9 cellular contexts compared by ENCODE assay signal in genomic region chr3:171088984-171089754, GRCh38.
DNase-seq lines count a peak whose midpoint lies in the region; ATAC-seq, FAIRE-seq and TF ChIP-seq lines count a peak whose summit lies in the region.
"Had no signal": no experiment of that assay in that cellular context is flagged by ENCODE, and none has a peak within 500 bp of the region (broad histone marks: within the 10 kb centered on the region; RNA-seq: fewer than 3 reads in every experiment).

No MANE protein-coding gene starts in this region.

- peak overlapping the region; percentile 75 for H3K27ac ChIP-seq in astrocyte (ENCODE audit: low read depth, low read length)
- no peak overlapping the region for H3K27ac ChIP-seq in naive thymus-derived CD4-positive, alpha-beta T cell (ENCODE audit: low read depth, low read length)

- no peak overlapping the region for H2AFZ ChIP-seq in astrocyte (ENCODE audit: low read depth, low read length)

- H3K9me3 ChIP-seq in astrocyte (ENCODE audit: insufficient read depth, low read depth, low read length) (no peaks in the 10 kb centered on the region), BE2C (no peaks in the 10 kb centered on the region)
- no peaks in the 10 kb centered on the region for H3K9me3 ChIP-seq in naive thymus-derived CD4-positive, alpha-beta T cell (ENCODE audit: control insufficient read depth in 2 of 3, low read length in 3 of 3)

- CTCF ChIA-PET in naive thymus-derived CD4-positive, alpha-beta T cell (lab: Charles Lee), result no interaction called here
- CTCF ChIA-PET in T-cell (lab: Charles Lee), result interaction anchor here in 1 of 2 donors (0.5 kb wide), 1 partner anchor 1518 kb away, joined by 3 read pairs; no protein-coding TSS in a partner anchor

- DNase-seq in AG08396 (ENCODE audit: low spot score) (peak; percentile 52), HS-5 (ENCODE audit: low read depth) (peak; percentile 91), astrocyte (ENCODE audit: low read depth) (peak; percentile 99), kidney tubule cell (ENCODE audit: low spot score) (peak; percentile 84), BE2C (no peak), T-cell (no peak)
- DNase-seq in naive thymus-derived CD4-positive, alpha-beta T cell, result no peak

- intact Hi-C loops in naive thymus-derived CD4-positive, alpha-beta T cell (cut with micrococcal nuclease), result no loop called here

- H3K9ac ChIP-seq in astrocyte (ENCODE audit: low read length), result peak overlapping the region; percentile 38

- H3K4me3 Mint-ChIP-seq in astrocyte (ENCODE audit: unreplicated experiment), result no peak overlapping the region
- no peak overlapping the region for H3K4me3 Mint-ChIP-seq in naive thymus-derived CD4-positive, alpha-beta T cell
- no peak overlapping the region for H3K4me3 Mint-ChIP-seq in T-cell

- no peak for TF ChIP-seq CTCF in astrocyte (IDR thresholded peaks at IDR 0.05; ENCODE audit: insufficient read depth, low read depth, low read length)
- TF ChIP-seq CTCF in BE2C (IDR thresholded peaks at IDR 0.05; ENCODE audit: low read depth, low read length), result no peak

- no peaks in the 10 kb centered on the region for H3K9me3 Mint-ChIP-seq in astrocyte (ENCODE audit: unreplicated experiment)
- no peaks in the 10 kb centered on the region for H3K9me3 Mint-ChIP-seq in naive thymus-derived CD4-positive, alpha-beta T cell
- H3K9me3 Mint-ChIP-seq in T-cell, result no peaks in the 10 kb centered on the region

- no peaks in the 10 kb centered on the region for H3K27me3 Mint-ChIP-seq in astrocyte (ENCODE audit: low read depth, unreplicated experiment)
- H3K27me3 Mint-ChIP-seq in naive thymus-derived CD4-positive, alpha-beta T cell, result no peaks in the 10 kb centered on the region
- H3K27me3 Mint-ChIP-seq in T-cell, result no peaks in the 10 kb centered on the region

- peak overlapping the region; percentile 21 for H3K4me3 ChIP-seq in astrocyte (ENCODE audit: insufficient read depth, low read depth, low read length)
- no peak overlapping the region for H3K4me3 ChIP-seq in BE2C (ENCODE audit: low read depth, low read length)
- H3K4me3 ChIP-seq in naive thymus-derived CD4-positive, alpha-beta T cell (ENCODE audit: low read length), result no peak overlapping the region

- H3K79me2 ChIP-seq in astrocyte (ENCODE audit: insufficient read depth, low read length), result no peaks in the 10 kb centered on the region

- H3K27ac Mint-ChIP-seq in astrocyte (ENCODE audit: unreplicated experiment), result peak overlapping the region; percentile 68
- peak overlapping the region in 3 of 9 donors; percentile 5 to 48 (median 19) for H3K27ac Mint-ChIP-seq in naive thymus-derived CD4-positive, alpha-beta T cell
- H3K27ac Mint-ChIP-seq in T-cell, result no peak overlapping the region

- no peaks in the 10 kb centered on the region for H4K20me1 ChIP-seq in astrocyte (ENCODE audit: insufficient read depth, low read length)

- no peak for ATAC-seq in naive thymus-derived CD4-positive, alpha-beta T cell
- no peak for ATAC-seq in HG02884 (IDR thresholded peaks at IDR 0.05; ENCODE audit: unreplicated experiment)
- ATAC-seq in T-cell (replicated peaks in 1 of 4), result no peak

- peak overlapping the region; percentile 71 for H3K4me2 ChIP-seq in astrocyte (ENCODE audit: low read length)

- H3K4me1 ChIP-seq in astrocyte (ENCODE audit: insufficient read depth, low read length) (peaks cover 16% of the 10 kb centered on the region), BE2C (peaks cover 15% of the 10 kb centered on the region)
- no peaks in the 10 kb centered on the region for H3K4me1 ChIP-seq in naive thymus-derived CD4-positive, alpha-beta T cell (ENCODE audit: control insufficient read depth in 2 of 2, insufficient read depth in 2 of 2, low read length in 2 of 2)

- H3K27me3 ChIP-seq in astrocyte (ENCODE audit: insufficient read depth, low read length), result no peaks in the 10 kb centered on the region
- H3K27me3 ChIP-seq in BE2C, result no peaks in the 10 kb centered on the region
- H3K27me3 ChIP-seq in naive thymus-derived CD4-positive, alpha-beta T cell (ENCODE audit: control insufficient read depth in 2 of 2, insufficient read depth in 2 of 2, low read length in 2 of 2), result no peaks in the 10 kb centered on the region

- H3K4me1 Mint-ChIP-seq in astrocyte (ENCODE audit: low read depth, unreplicated experiment) (peaks cover 27% of the 10 kb centered on the region), T-cell (no peaks in the 10 kb centered on the region)
- H3K4me1 Mint-ChIP-seq in naive thymus-derived CD4-positive, alpha-beta T cell, result peaks cover 0 to 15% (median 0%) of the 10 kb centered on the region in 7 donors

- POLR2A ChIA-PET in naive thymus-derived CD4-positive, alpha-beta T cell (lab: Charles Lee), result no interaction called here
- POLR2A ChIA-PET in T-cell (lab: Charles Lee), result no interaction called here

- H3K36me3 Mint-ChIP-seq in astrocyte (ENCODE audit: low read depth, unreplicated experiment), result peaks cover 22% of the 10 kb centered on the region
- H3K36me3 Mint-ChIP-seq in naive thymus-derived CD4-positive, alpha-beta T cell, result peaks cover 8 to 62% (median 52%) of the 10 kb centered on the region in 5 donors
- H3K36me3 Mint-ChIP-seq in T-cell, result peaks cover 79% of the 10 kb centered on the region

- peak; percentile 92 for FAIRE-seq in astrocyte (lab: Jason Lieb, UNC)
- FAIRE-seq: GM12892 had no signal

- no peaks in the 10 kb centered on the region for H3K36me3 ChIP-seq in astrocyte (ENCODE audit: insufficient read depth, low read length)
- no peaks in the 10 kb centered on the region for H3K36me3 ChIP-seq in BE2C
- peaks cover 4 to 67% (median 9%) of the 10 kb centered on the region in 3 experiments for H3K36me3 ChIP-seq in naive thymus-derived CD4-positive, alpha-beta T cell (ENCODE audit: control insufficient read depth in 2 of 3, insufficient read depth in 3 of 3, low read length in 3 of 3)

Comparison
In these comparisons a context has a peak if more than half of its experiments do, and no peak if none do; other contexts are left out.
1. DNase-seq: peak in AG08396 (single experiment), HS-5 (single experiment), astrocyte (single experiment) and kidney tubule cell (single experiment); none in BE2C (single experiment), naive thymus-derived CD4-positive, alpha-beta T cell (0 of 9) and T-cell (0 of 34).